Comparison of ENCODE assay signal across 16 cellular contexts in the genomic region with DNA sequence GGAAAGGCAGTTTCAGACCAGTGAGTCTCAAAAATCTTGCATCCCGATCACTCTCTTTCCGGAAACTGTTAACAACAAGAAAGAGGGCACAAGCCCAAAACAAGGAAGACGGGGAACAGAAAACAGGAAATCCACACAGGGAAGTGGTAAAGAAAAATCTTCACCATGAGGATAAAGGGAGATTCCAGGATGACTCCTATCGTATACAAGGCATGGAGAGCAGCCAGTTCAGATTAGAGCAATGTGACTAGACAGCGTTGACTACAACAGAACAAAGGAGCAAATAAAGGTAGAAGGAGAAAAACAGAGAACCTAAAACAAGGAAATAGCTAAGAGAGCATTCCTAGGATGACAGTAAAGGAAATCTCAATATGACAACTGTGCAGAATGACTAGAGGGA. TPM values are rescaled to one million over a fixed set of nuclear protein-coding genes. Genes with fewer than 3 reads are reported as not detected.
A peak's percentile ranks its signal among the peaks of the same experiment; 100 is the strongest.
DNase-seq lines count a peak whose midpoint lies in the region; ATAC-seq and TF ChIP-seq lines count a peak whose summit lies in the region.
"Had no signal": no experiment of that assay in that cellular context is flagged by ENCODE, and none has a peak within 500 bp of the region (broad histone marks: within the 10 kb centered on the region; RNA-seq: fewer than 3 reads in every experiment).

No MANE protein-coding gene starts in this region.

- no peak for TF ChIP-seq CTCF in Calu3 (IDR thresholded peaks at IDR 0.05; ENCODE audit: unreplicated experiment)

- peak overlapping the region; percentile 53 for H3K4me3 Mint-ChIP-seq in Calu3 (ENCODE audit: low read depth, unreplicated experiment)
- H3K4me3 Mint-ChIP-seq: activated B cell treated with CpG ODN at 0.5 μM for 24 hours, B cell, immature natural killer cell, naive B cell had no signal

- intact Hi-C loops in Calu3 (cut with micrococcal nuclease; ENCODE audit: unreplicated experiment), result loop anchor here (2.0 to 5.0 kb wide), 2 partner anchors 25 to 75 kb away; no protein-coding TSS in a partner anchor

- no peaks in the 10 kb centered on the region for H3K27me3 Mint-ChIP-seq in Calu3 (ENCODE audit: unreplicated experiment)

- no peak for ATAC-seq in GM18505 (IDR thresholded peaks at IDR 0.05; ENCODE audit: unreplicated experiment)

- DNase-seq in Calu3 (peak; percentile 28), NCI-H226 (peak; percentile 89), dermis microvascular lymphatic vessel endothelial cell (ENCODE audit: low read depth in 2 of 2) (peak; percentile 2 to 53), lung microvascular endothelial cell (ENCODE audit: low read depth in 2 of 2) (peak; percentile 6 to 63), NCI-H1436 treated with DMSO at 0.1 percent for 48 hours (lab: John Stamatoyannopoulos, UW) (no peak), NCI-H1694 (lab: John Stamatoyannopoulos, UW) (no peak), hypothalamus (lab: John Stamatoyannopoulos, UW) (no peak)
- DNase-seq: activated B cell treated with CpG ODN at 0.5 μM for 24 hours; activated T-cell treated with anti-CD3 and anti-CD28 coated beads, Interleukin-2, amount 50 U/mL, for 48 hours; esophagus squamous epithelium; immature natural killer cell; naive B cell; NCI-H2029 had no signal

- peaks cover 53% of the 10 kb centered on the region for H3K4me1 Mint-ChIP-seq in Calu3 (ENCODE audit: low read depth, unreplicated experiment)
- H3K4me1 Mint-ChIP-seq: activated B cell treated with CpG ODN at 0.5 μM for 24 hours, B cell, immature natural killer cell, naive B cell had no signal

- no TSS peak for BruUV-seq in Calu3 (replicated peaks; lab: Mats Ljungman, UMichigan)

- H3K9me3 Mint-ChIP-seq in Calu3 (ENCODE audit: low read depth, unreplicated experiment), result peaks cover 5% of the 10 kb centered on the region
- H3K9me3 Mint-ChIP-seq: activated B cell treated with CpG ODN at 0.5 μM for 24 hours, naive B cell had no signal

- peaks cover 27% of the 10 kb centered on the region for H3K36me3 Mint-ChIP-seq in Calu3 (ENCODE audit: insufficient read depth, unreplicated experiment)
- H3K36me3 Mint-ChIP-seq: immature natural killer cell, naive B cell had no signal

- TF ChIP-seq POLR2A in GM18505 (IDR thresholded peaks at IDR 0.05; ENCODE audit: borderline replicate concordance, extremely low read depth, insufficient read depth, insufficient read length), result no peak

- peak overlapping the region; percentile 96 for H3K27ac Mint-ChIP-seq in Calu3 (ENCODE audit: unreplicated experiment)
- H3K27ac Mint-ChIP-seq: activated B cell treated with CpG ODN at 0.5 μM for 24 hours, B cell, immature natural killer cell, naive B cell had no signal

- CTCF ChIA-PET in Calu3 (lab: Charles Lee), result interaction anchor here (0.9 to 3.0 kb wide), 4 partner anchors 17 to 48 kb away, joined by 3 to 10 read pairs (median 6); no protein-coding TSS in a partner anchor

RNA-seq across cellular contexts. Expression of a gene that starts 26.5 kb away (rescaled TPM):
- total RNA-seq in Calu3 (2022), result 12.4 and 13.3 TPM in 2 replicates
- total RNA-seq in dermis microvascular lymphatic vessel endothelial cell, result under 0.01 TPM in 1 of 2 replicates, not detected in the other
- total RNA-seq in lung microvascular endothelial cell, result under 0.01 TPM in 1 of 2 replicates, not detected in the other
- total RNA-seq: B cell had no signal

RNA-seq across cellular contexts. Expression of a gene that starts 28.3 kb away (rescaled TPM):
- total RNA-seq in Calu3 (2022), result not detected in 2 replicates
- not detected in 2 replicates for total RNA-seq in dermis microvascular lymphatic vessel endothelial cell
- not detected in 2 replicates for total RNA-seq in lung microvascular endothelial cell
- total RNA-seq: activated B cell treated with CpG ODN at 0.5 μM for 24 hours, B cell, esophagus squamous epithelium, right atrium auricular region had no signal

Comparison
In these comparisons a context has a peak if more than half of its experiments do, and no peak if none do; other contexts are left out.
1. DNase-seq: peak in Calu3 (single experiment), NCI-H226 (single experiment), dermis microvascular lymphatic vessel endothelial cell (2 of 2) and lung microvascular endothelial cell (2 of 2); none in NCI-H1436 treated with DMSO at 0.1 percent for 48 hours (single experiment), NCI-H1694 (single experiment) and hypothalamus (0 of 51).
2. RNA of a gene that starts 26.5 kb away (total RNA-seq): 12.4 to 13.3 TPM in Calu3; under 0.01 TPM in dermis microvascular lymphatic vessel endothelial cell and under 0.01 TPM in lung microvascular endothelial cell; every median in the first group is over 10 times any median in the second.